In genomic region chr13:45280751-45281634, GRCh38 we compare ENCODE assay signal across 8 cellular contexts. TPM values are rescaled to one million over a fixed set of nuclear protein-coding genes. Genes with fewer than 3 reads are reported as not detected.
DNase-seq lines count a peak whose midpoint lies in the region; ATAC-seq, FAIRE-seq and TF ChIP-seq lines count a peak whose summit lies in the region.

No MANE protein-coding gene starts in this region.

- peak in 1 of 2 experiments; percentile 41; a peak in 1 of 4 replicates for TF ChIP-seq EP300 in SK-N-SH (IDR thresholded peaks at IDR 0.05; ENCODE audit: borderline replicate concordance in 1 of 2, low read depth in 1 of 2, low read length in 1 of 2)

- H2AFZ ChIP-seq in SK-N-SH (ENCODE audit: low read depth), result no peak overlapping the region
- no peak overlapping the region for H2AFZ ChIP-seq in hepatocyte

- H3K4me1 ChIP-seq in SK-N-SH (ENCODE audit: control insufficient read depth in 1 of 2, insufficient read depth in 2 of 2, low read depth in 1 of 2, low read length in 1 of 2) (peaks cover 0 to 4% of the 10 kb centered on the region in 2 experiments; a peak in 1 of 4 replicates), hepatocyte (ENCODE audit: insufficient read depth) (no peaks in the 10 kb centered on the region), small intestine (ENCODE audit: control insufficient read depth in 2 of 2, insufficient read depth in 1 of 2, low read depth in 1 of 2, low read length in 1 of 2) (peaks cover 0 to 5% of the 10 kb centered on the region in 2 donors)

- no peaks in the 10 kb centered on the region for H4K20me1 ChIP-seq in SK-N-SH (ENCODE audit: insufficient read depth)
- H4K20me1 ChIP-seq in hepatocyte (ENCODE audit: insufficient read depth, poor library complexity, severe bottlenecking), result no peaks in the 10 kb centered on the region

- no peak overlapping the region for H3K9ac ChIP-seq in SK-N-SH

- no peak overlapping the region for H3K4me3 ChIP-seq in SK-N-SH (ENCODE audit: low read depth in 2 of 2, low read length in 1 of 2)
- no peak overlapping the region for H3K4me3 ChIP-seq in hepatocyte
- H3K4me3 ChIP-seq in small intestine (ENCODE audit: low read depth in 1 of 2, low read length in 2 of 2), result no peak overlapping the region

- POLR2A ChIA-PET in SK-N-SH (lab: Yijun Ruan, JAX), result interaction anchor here (1.0 kb wide), 1 partner anchor 234 kb away, joined by 4 read pairs; no protein-coding TSS in a partner anchor

- CTCF ChIA-PET in SK-N-SH (lab: Yijun Ruan, JAX), result interaction anchor here (0.6 to 3.8 kb wide), 26 partner anchors 10 to 308 kb away, joined by 3 to 69 read pairs (median 4); no protein-coding TSS in a partner anchor

- no peaks in the 10 kb centered on the region for H3K79me2 ChIP-seq in SK-N-SH (ENCODE audit: insufficient read depth)
- no peaks in the 10 kb centered on the region for H3K79me2 ChIP-seq in hepatocyte

- H3K27me3 ChIP-seq in SK-N-SH (ENCODE audit: insufficient read depth) (no peaks in the 10 kb centered on the region), hepatocyte (no peaks in the 10 kb centered on the region), small intestine (ENCODE audit: control insufficient read depth in 2 of 2, insufficient read depth in 2 of 2, low read length in 2 of 2) (no peaks in the 10 kb centered on the region)

- H3K9me2 ChIP-seq in SK-N-SH (no peaks in the 10 kb centered on the region), hepatocyte (replicated peaks; ENCODE audit: insufficient read depth) (no peaks in the 10 kb centered on the region)

- FAIRE-seq in small intestine (lab: Jason Lieb, UNC), result no peak

- peak; percentile 40 to 56 for DNase-seq in Kasumi-1 (lab: John Stamatoyannopoulos, UW)
- peak; percentile 73 for DNase-seq in SK-N-SH
- DNase-seq in amniotic stem cell (lab: John Stamatoyannopoulos, UW), result peak; percentile 32
- DNase-seq in hepatocyte (ENCODE audit: low spot score), result peak; percentile 80
- peak; percentile 82 for DNase-seq in small intestine

- peak; percentile 88 for TF ChIP-seq RAD21 in SK-N-SH (IDR thresholded peaks at IDR 0.05; ENCODE audit: low read length)

- H3F3A ChIP-seq in SK-N-SH (replicated peaks; ENCODE audit: insufficient read depth), result peaks cover 5% of the 10 kb centered on the region

- H3K4me2 ChIP-seq in SK-N-SH (no peak overlapping the region), hepatocyte (no peak overlapping the region)

- WGBS in SK-N-SH (ENCODE audit: low lambda C conversion rate), result 36% methylated on average over 7 of the region's 7 CpGs
- WGBS in hepatocyte (ENCODE audit: low lambda C conversion rate, missing lambda C conversion rate), result 58% methylated on average over 7 of the region's 7 CpGs
- WGBS in small intestine, 3 donors, result 45 to 50% (median 50%) methylated on average over 7 of the region's 7 CpGs

- peak; percentile 53 for ATAC-seq in GM19035 (IDR thresholded peaks at IDR 0.05; ENCODE audit: unreplicated experiment)
- ATAC-seq in HG03571 (IDR thresholded peaks at IDR 0.05; ENCODE audit: unreplicated experiment), result no peak

- TF ChIP-seq CTCF in C4-2B (conservative IDR thresholded peaks at IDR 0.05) (peak; percentile 80), SK-N-SH (IDR thresholded peaks at IDR 0.05) (peak; percentile 93), hepatocyte (IDR thresholded peaks at IDR 0.05; ENCODE audit: poor library complexity) (peak; percentile 76)

- H3K36me3 ChIP-seq in SK-N-SH (replicated peaks in 1 of 2; ENCODE audit: control insufficient read depth in 1 of 2, insufficient read depth in 2 of 2, low read length in 1 of 2) (peaks cover 4 to 33% of the 10 kb centered on the region in 2 experiments), hepatocyte (replicated peaks; ENCODE audit: insufficient read depth, low read depth) (no peaks in the 10 kb centered on the region), small intestine (ENCODE audit: control insufficient read depth in 2 of 2, insufficient read depth in 2 of 2, low read length in 2 of 2) (peaks cover 0 to 3% of the 10 kb centered on the region in 2 donors)

- H3K9me3 ChIP-seq in SK-N-SH (no peaks in the 10 kb centered on the region), hepatocyte (ENCODE audit: low read depth) (no peaks in the 10 kb centered on the region), small intestine (ENCODE audit: control insufficient read depth, low read depth) (no peaks in the 10 kb centered on the region)

- H3K27ac ChIP-seq in C4-2B, result no peak overlapping the region
- H3K27ac ChIP-seq in SK-N-SH (ENCODE audit: low read depth in 2 of 2, low read length in 1 of 2), result no peak overlapping the region
- H3K27ac ChIP-seq in hepatocyte, result no peak overlapping the region
- H3K27ac ChIP-seq in small intestine (ENCODE audit: low read depth in 1 of 2, low read length in 1 of 2), result no peak overlapping the region

TF ChIP-seq in SK-N-SH, 30 proteins besides CTCF, POLR2A, EP300 and RAD21:
- TF ChIP-seq NFIC (IDR thresholded peaks at IDR 0.05; ENCODE audit: borderline replicate concordance) (peak; percentile 58; the same call in 1 of the 2 replicates), EZH2phosphoT487 (IDR thresholded peaks at IDR 0.05; ENCODE audit: borderline replicate concordance, low read depth) (no peak), POLR2AphosphoS5 (IDR thresholded peaks at IDR 0.05; ENCODE audit: low read depth, low read length) (no peak), FOXM1 (IDR thresholded peaks at IDR 0.05; ENCODE audit: low read depth) (no peak), SMC3 (IDR thresholded peaks at IDR 0.05; ENCODE audit: low read depth, low read length) (peak; percentile 95), TCF12 (IDR thresholded peaks at IDR 0.05) (peak; percentile 45; the same call in 1 of the 2 replicates), FOSL2 (IDR thresholded peaks at IDR 0.05; ENCODE audit: borderline replicate concordance, low read depth) (0 out of 2 replicates have a peak, but pooled peaks have one; percentile 25)

RNA-seq across cellular contexts. Expression of gene TPT1, which starts 60.0 kb away (rescaled TPM):
- polyA plus RNA-seq in SK-N-SH (2012; rRNA removed), result 1,919 and 2,653 TPM in 2 replicates
- polyA plus RNA-seq in SK-N-SH (2012; cell fraction: cytosol; rRNA removed), result 3,224 and 4,461 TPM in 2 replicates
- 453 and 593 TPM in 2 replicates for polyA plus RNA-seq in SK-N-SH (2012; cell fraction: nucleus; rRNA removed)
- 6,453 and 7,332 TPM in 2 replicates for total RNA-seq in hepatocyte
- polyA plus RNA-seq in hepatocyte, result 1,047 and 1,085 TPM in 2 replicates
- polyA plus RNA-seq in small intestine, result over 10,000 TPM in 1 of 3 donors, 1,000 to 10,000 TPM in 2; 7,740 to 12,612 (median 9,620) TPM

Comparison
In these comparisons a context has a peak if more than half of its experiments do, and no peak if none do; other contexts are left out.
1. DNase-seq: peak in every context shown above with its lines; median percentile 82 in small intestine; 80 in hepatocyte; 73 in SK-N-SH; 48 in Kasumi-1; 32 in amniotic stem cell.